14 cellular contexts compared by ENCODE assay signal in the genomic region with DNA sequence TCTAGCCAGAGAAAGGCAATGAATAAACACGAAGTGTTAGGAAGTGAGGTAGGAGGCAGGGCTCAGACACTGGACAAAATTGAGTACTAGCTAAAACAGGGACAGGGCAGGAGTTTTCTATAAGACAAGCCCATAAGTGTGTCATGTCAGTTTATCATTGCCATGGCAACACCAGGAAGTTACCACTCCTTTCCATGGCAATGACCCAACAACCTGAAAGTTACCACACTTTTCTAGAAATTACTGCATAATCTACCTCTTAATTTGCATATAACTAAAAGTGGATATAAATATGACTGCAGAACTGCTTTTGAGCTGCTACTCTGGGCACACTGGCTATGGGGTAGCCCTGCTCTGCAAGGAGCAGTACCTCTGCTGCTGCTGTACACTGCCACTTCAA.
DNase-seq lines count a peak whose midpoint lies in the region; ATAC-seq and TF ChIP-seq lines count a peak whose summit lies in the region.
"Had no signal": no experiment of that assay in that cellular context is flagged by ENCODE, and none has a peak within 500 bp of the region (broad histone marks: within the 10 kb centered on the region; RNA-seq: fewer than 3 reads in every experiment).

No MANE protein-coding gene starts in this region.

- H3K4me3 Mint-ChIP-seq in T-helper 2 cell treated with Interferon-gamma antibody and Interleukin-4, amounts not matched to agents 5 μg/mL and 100 μg/mL, for 36 hours, result no peak overlapping the region
- H3K4me3 Mint-ChIP-seq: memory B cell had no signal

- no peaks in the 10 kb centered on the region for H3K9me3 ChIP-seq in ovary
- H3K9me3 ChIP-seq: A549 had no signal

- H3K9me3 Mint-ChIP-seq in T-helper 2 cell treated with Interferon-gamma antibody and Interleukin-4, amounts not matched to agents 5 μg/mL and 100 μg/mL, for 36 hours, result no peaks in the 10 kb centered on the region
- H3K9me3 Mint-ChIP-seq: memory B cell had no signal

- no peaks in the 10 kb centered on the region for H3K27me3 Mint-ChIP-seq in T-helper 2 cell treated with Interferon-gamma antibody and Interleukin-4, amounts not matched to agents 5 μg/mL and 100 μg/mL, for 36 hours (ENCODE audit: low read depth)
- H3K27me3 Mint-ChIP-seq: memory B cell had no signal

- H3K4me1 ChIP-seq in ovary (ENCODE audit: insufficient read depth), result no peaks in the 10 kb centered on the region
- H3K4me1 ChIP-seq: A549 had no signal

- H3K36me3 ChIP-seq in ovary, result no peaks in the 10 kb centered on the region

- H3K4me3 ChIP-seq in ovary, result no peak overlapping the region
- H3K4me3 ChIP-seq: A549 had no signal

- TF ChIP-seq CTCF in ovary (IDR thresholded peaks at IDR 0.05), result no peak

- peak; percentile 2 for DNase-seq in activated CD4-positive, alpha-beta T cell treated with anti-CD3 and anti-CD28 coated beads for 48 hours
- DNase-seq in activated CD4-positive, alpha-beta T cell treated with anti-CD3 and anti-CD28 coated beads, Interleukin-2, amount 50 U/mL, for 1 hour, result no peak
- DNase-seq in renal cortical epithelial cell (ENCODE audit: low read depth), result peak; percentile 2
- DNase-seq in ovary, result no peak
- no peak for DNase-seq in T-helper 2 cell treated with Interferon-gamma antibody and Interleukin-4, amounts not matched to agents 5 μg/mL and 100 μg/mL, for 36 hours (ENCODE audit: low spot score)
- no peak for DNase-seq in activated CD4-positive, CD25-positive, alpha-beta regulatory T cell treated with anti-CD3 and anti-CD28 coated beads, Interleukin-2, amount 50 U/mL, for 72 hours
- DNase-seq: caudate nucleus; NCI-H2107; small intestine; stimulated activated naive CD4-positive, alpha-beta T cell had no signal

- no peaks in the 10 kb centered on the region for H3K36me3 Mint-ChIP-seq in T-helper 2 cell treated with Interferon-gamma antibody and Interleukin-4, amounts not matched to agents 5 μg/mL and 100 μg/mL, for 36 hours (ENCODE audit: low read depth)
- H3K36me3 Mint-ChIP-seq: memory B cell had no signal

- intact Hi-C loops in ovary (cut with DNase I), result no loop called here

- H3K4me1 Mint-ChIP-seq in T-helper 2 cell treated with Interferon-gamma antibody and Interleukin-4, amounts not matched to agents 5 μg/mL and 100 μg/mL, for 36 hours (ENCODE audit: low read depth), result no peaks in the 10 kb centered on the region
- H3K4me1 Mint-ChIP-seq: memory B cell had no signal

- TF ChIP-seq POLR2A in ovary (IDR thresholded peaks at IDR 0.05), result no peak

- WGBS in ovary, 3 donors, result 72 to 82% (median 80%) methylated on average over 1 of the region's 1 CpG

- H3K27ac Mint-ChIP-seq in T-helper 2 cell treated with Interferon-gamma antibody and Interleukin-4, amounts not matched to agents 5 μg/mL and 100 μg/mL, for 36 hours, result no peak overlapping the region
- H3K27ac Mint-ChIP-seq: memory B cell had no signal

- no peak for TF ChIP-seq EP300 in ovary (IDR thresholded peaks at IDR 0.05)

- ATAC-seq in HG02642 (IDR thresholded peaks at IDR 0.05; ENCODE audit: poor library complexity, unreplicated experiment) (peak; percentile 88), HG03460 (IDR thresholded peaks at IDR 0.05; ENCODE audit: unreplicated experiment) (peak; percentile 89)
- ATAC-seq: A549 had no signal

- no peak overlapping the region for H3K27ac ChIP-seq in ovary
- H3K27ac ChIP-seq: A549 had no signal

- H3K27me3 ChIP-seq in ovary, result no peaks in the 10 kb centered on the region

Comparison
In these comparisons a context has a peak if more than half of its experiments do, and no peak if none do; other contexts are left out.
1. DNase-seq: peak in activated CD4-positive, alpha-beta T cell treated with anti-CD3 and anti-CD28 coated beads for 48 hours (single experiment) and renal cortical epithelial cell (single experiment); none in activated CD4-positive, alpha-beta T cell treated with anti-CD3 and anti-CD28 coated beads, Interleukin-2, amount 50 U/mL, for 1 hour (single experiment), ovary (0 of 5), T-helper 2 cell treated with Interferon-gamma antibody and Interleukin-4, amounts not matched to agents 5 μg/mL and 100 μg/mL, for 36 hours (single experiment) and activated CD4-positive, CD25-positive, alpha-beta regulatory T cell treated with anti-CD3 and anti-CD28 coated beads, Interleukin-2, amount 50 U/mL, for 72 hours (single experiment).